In the genomic region with DNA sequence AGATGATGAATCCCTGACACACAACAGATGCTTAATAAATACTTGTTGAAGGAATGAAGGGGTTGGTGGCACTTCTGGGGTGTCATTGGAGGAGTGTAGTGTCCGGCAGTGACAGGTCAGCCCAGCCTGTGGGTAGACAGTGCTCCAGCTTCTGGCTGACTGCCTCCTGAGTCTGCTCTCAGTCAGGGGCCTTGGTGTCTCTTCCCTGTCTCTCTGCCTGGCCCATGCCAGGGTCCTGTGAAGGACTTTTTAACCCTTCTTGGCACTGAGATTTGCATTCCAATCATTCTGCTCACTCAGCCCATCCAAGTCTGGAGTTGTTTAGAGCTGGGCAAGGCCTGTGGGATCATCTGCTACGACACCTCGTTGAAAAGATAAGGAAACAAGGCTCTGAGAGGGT, we compare ENCODE assay signal across 25 cellular contexts. TPM values are rescaled to one million over a fixed set of nuclear protein-coding genes. Genes with fewer than 3 reads are reported as not detected.
DNase-seq lines count a peak whose midpoint lies in the region; ATAC-seq and TF ChIP-seq lines count a peak whose summit lies in the region.
"Had no signal": no experiment of that assay in that cellular context is flagged by ENCODE, and none has a peak within 500 bp of the region (broad histone marks: within the 10 kb centered on the region; RNA-seq: fewer than 3 reads in every experiment).

No MANE protein-coding gene starts in this region.

- no peak for ATAC-seq in body of pancreas
- ATAC-seq in GM18858 (IDR thresholded peaks at IDR 0.05; ENCODE audit: unreplicated experiment), result no peak

- DNase-seq in body of pancreas (no peak), right atrium auricular region (ENCODE audit: low spot score) (peak; percentile 63), G401 (ENCODE audit: low spot score) (no peak), NOMO-1 treated with DMSO at 0.1 percent for 48 hours (lab: John Stamatoyannopoulos, UW; ENCODE audit: unreplicated experiment) (no peak), NCI-H1417 (lab: John Stamatoyannopoulos, UW) (no peak)
- DNase-seq: activated CD4-positive, alpha-beta T cell treated with anti-CD3 and anti-CD28 coated beads, Interleukin-2, amount 50 U/mL, for 4 hours; activated naive CD4-positive, alpha-beta T cell; amniotic stem cell; central memory CD4-positive, alpha-beta T cell; DMS 273 treated with DMSO at 0.1 percent for 48 hours; GF-D8; NCI-H146; NCI-H774; SJCRH30; spleen; stimulated activated CD4-positive, alpha-beta T cell treated with anti-CD3 and anti-CD28 coated beads, Interleukin-4, amount 100 ng/mL, for 24 hours; T-helper 1 cell had no signal

- H3K4me3 ChIP-seq in BLaER1 treated with 17β-estradiol and CSF1 and Interleukin-3, amounts not matched to agents 10 nM and 100 nM, result peak overlapping the region in 2 of 10 experiments; percentile 43 to 45; a peak in 1 of 20 replicates
- H3K4me3 ChIP-seq in body of pancreas (no peak overlapping the region), right atrium auricular region (no peak overlapping the region), skeletal muscle tissue (ENCODE audit: low read length in 3 of 3) (no peak overlapping the region)
- H3K4me3 ChIP-seq: SJCRH30, spleen had no signal

- peaks cover 0 to 33% (median 12%) of the 10 kb centered on the region in 11 experiments; a peak in 14 of 22 replicates for H4K20me1 ChIP-seq in BLaER1 treated with 17β-estradiol and CSF1 and Interleukin-3, amounts not matched to agents 10 nM and 100 nM

- H3K27ac ChIP-seq in BLaER1 treated with 17β-estradiol and CSF1 and Interleukin-3, amounts not matched to agents 10 nM and 100 nM, result peak overlapping the region in 8 of 11 experiments; percentile 58 to 94 (median 86); a peak in 16 of 22 replicates
- peak overlapping the region; percentile 61 to 73 (median 68) for H3K27ac ChIP-seq in body of pancreas
- peak overlapping the region; percentile 76 to 94 for H3K27ac ChIP-seq in right atrium auricular region
- H3K27ac ChIP-seq in skeletal muscle tissue (ENCODE audit: low read depth, low read length), result peak overlapping the region; percentile 25
- H3K27ac ChIP-seq: HL-60, SJCRH30 had no signal

- no peaks in the 10 kb centered on the region for H3K36me3 ChIP-seq in BLaER1 treated with 17β-estradiol and CSF1 and Interleukin-3, amounts not matched to agents 10 nM and 100 nM
- no peaks in the 10 kb centered on the region for H3K36me3 ChIP-seq in body of pancreas (replicated peaks in 1 of 2; ENCODE audit: insufficient read depth in 1 of 2, low read depth in 2 of 2)
- H3K36me3 ChIP-seq in right atrium auricular region, result no peaks in the 10 kb centered on the region
- no peaks in the 10 kb centered on the region for H3K36me3 ChIP-seq in skeletal muscle tissue (ENCODE audit: control insufficient read depth in 3 of 3, insufficient read depth in 3 of 3, low read length in 3 of 3)
- H3K36me3 ChIP-seq: SJCRH30, spleen had no signal

- H3K4me2 ChIP-seq in BLaER1 treated with 17β-estradiol and CSF1 and Interleukin-3, amounts not matched to agents 10 nM and 100 nM, result peak overlapping the region; percentile 67 to 98 (median 92)

- H3K27me3 ChIP-seq in BLaER1 treated with 17β-estradiol and CSF1 and Interleukin-3, amounts not matched to agents 10 nM and 100 nM, result peaks cover 18 to 30% (median 24%) of the 10 kb centered on the region in 11 experiments
- no peaks in the 10 kb centered on the region for H3K27me3 ChIP-seq in body of pancreas
- no peaks in the 10 kb centered on the region for H3K27me3 ChIP-seq in right atrium auricular region
- H3K27me3 ChIP-seq in skeletal muscle tissue (ENCODE audit: control insufficient read depth in 3 of 3, insufficient read depth in 3 of 3, low read length in 3 of 3), result peaks cover 46 to 58% (median 52%) of the 10 kb centered on the region in 3 donors

- TF ChIP-seq CTCF in body of pancreas (IDR thresholded peaks at IDR 0.05) (no peak), right atrium auricular region (IDR thresholded peaks at IDR 0.05) (no peak)

- intact Hi-C loops in body of pancreas (cut with DNase I), result no loop called here

- H3K9me3 ChIP-seq in BLaER1 treated with 17β-estradiol and CSF1 and Interleukin-3, amounts not matched to agents 10 nM and 100 nM (replicated peaks in 1 of 11), result no peaks in the 10 kb centered on the region
- H3K9me3 ChIP-seq in body of pancreas, result no peaks in the 10 kb centered on the region
- H3K9me3 ChIP-seq in right atrium auricular region, result no peaks in the 10 kb centered on the region
- no peaks in the 10 kb centered on the region for H3K9me3 ChIP-seq in skeletal muscle tissue (ENCODE audit: control insufficient read depth in 3 of 3, low read length in 3 of 3)
- H3K9me3 ChIP-seq: SJCRH30, spleen had no signal

- H3K9ac ChIP-seq in BLaER1 treated with 17β-estradiol and CSF1 and Interleukin-3, amounts not matched to agents 10 nM and 100 nM, result peak overlapping the region in 7 of 11 experiments; percentile 45 to 85 (median 83); a peak in 13 of 22 replicates
- no peak overlapping the region for H3K9ac ChIP-seq in skeletal muscle tissue (ENCODE audit: low read depth in 1 of 3, low read length in 3 of 3)

- H3K4me1 ChIP-seq in BLaER1 treated with 17β-estradiol and CSF1 and Interleukin-3, amounts not matched to agents 10 nM and 100 nM, result peaks cover 26 to 87% (median 75%) of the 10 kb centered on the region in 10 experiments
- H3K4me1 ChIP-seq in body of pancreas (peaks cover 88% of the 10 kb centered on the region), right atrium auricular region (peaks cover 0 to 43% of the 10 kb centered on the region in 2 donors), skeletal muscle tissue (ENCODE audit: control insufficient read depth in 3 of 3, insufficient read depth in 3 of 3, low read length in 3 of 3) (peaks cover 9 to 13% (median 12%) of the 10 kb centered on the region in 3 donors)
- H3K4me1 ChIP-seq: SJCRH30 had no signal

- WGBS in body of pancreas, 2 donors, result 28 to 39% methylated on average over 2 to 3 of the region's 3 CpGs

- TF ChIP-seq POLR2A in body of pancreas (IDR thresholded peaks at IDR 0.05), result no peak

- in situ Hi-C loops in G401 (cut with HindIII; ENCODE audit: low sequenced_read_pairs), result no loop called here

RNA-seq across cellular contexts. Expression of gene KCNK3, which starts 1.4 kb away (rescaled TPM):
- total RNA-seq in body of pancreas, result 10 to 100 TPM; 10.5 to 20.5 TPM
- 10 to 100 TPM; 47.5 to 50.0 TPM for total RNA-seq in right atrium auricular region
- 0.52 TPM for total RNA-seq in skeletal muscle tissue
- total RNA-seq in G401 (2014; rRNA removed; shearing (Covaris generic)), result not detected in 2 replicates

RNA-seq across cellular contexts. Expression of gene CIB4, which starts 50.0 kb away (rescaled TPM):
- total RNA-seq in body of pancreas (not detected), right atrium auricular region (not detected), skeletal muscle tissue (not detected)
- not detected in 2 replicates for total RNA-seq in G401 (2014; rRNA removed; shearing (Covaris generic))
- total RNA-seq: epithelial cell of proximal tubule, frontal cortex, M059J, progenitor cell of endocrine pancreas, SJCRH30, spleen had no signal

Comparison
In these comparisons a context has a peak if more than half of its experiments do, and no peak if none do; other contexts are left out.
1. H3K27ac ChIP-seq: peak in every context shown above with its lines; median percentile 86 in BLaER1 treated with 17β-estradiol and CSF1 and Interleukin-3, amounts not matched to agents 10 nM and 100 nM; 85 in right atrium auricular region; 68 in body of pancreas; 25 in skeletal muscle tissue.
2. H3K9ac ChIP-seq: peak in BLaER1 treated with 17β-estradiol and CSF1 and Interleukin-3, amounts not matched to agents 10 nM and 100 nM (7 of 11); none in skeletal muscle tissue (0 of 3).